Comparison of ENCODE assay signal across 8 cellular contexts in genomic region chr1:214549604-214550338, GRCh38. TPM values are rescaled to one million over a fixed set of nuclear protein-coding genes. Genes with fewer than 3 reads are reported as not detected.
DNase-seq lines count a peak whose midpoint lies in the region; ATAC-seq, FAIRE-seq and TF ChIP-seq lines count a peak whose summit lies in the region.

No MANE protein-coding gene starts in this region.

- H3K4me1 Mint-ChIP-seq in activated naive CD8-positive, alpha-beta T cell (ENCODE audit: low read depth) = peaks cover 3% of the 10 kb centered on the region

- H3K9me3 ChIP-seq in cardiac muscle cell (ENCODE audit: low read depth) = no peaks in the 10 kb centered on the region
- no peaks in the 10 kb centered on the region for H3K9me3 ChIP-seq in keratinocyte (ENCODE audit: control insufficient read depth, low read depth, low read length)

- H3K9ac ChIP-seq in keratinocyte (ENCODE audit: control insufficient read depth, extremely low read depth, insufficient read depth, low read length) = peak overlapping the region; percentile 99

- H3K4me1 ChIP-seq in cardiac muscle cell (ENCODE audit: low read depth) (peaks cover 6% of the 10 kb centered on the region), keratinocyte (ENCODE audit: control insufficient read depth, extremely low read depth, insufficient read depth, low read length) (peaks cover 44% of the 10 kb centered on the region), urinary bladder (ENCODE audit: insufficient read depth) (peaks cover 6% of the 10 kb centered on the region)

- H3K4me3 ChIP-seq in cardiac muscle cell (peak overlapping the region; percentile 70), keratinocyte (ENCODE audit: control insufficient read depth in 2 of 3, extremely low read depth in 1 of 3, insufficient read depth in 2 of 3, low read depth in 1 of 3, low read length in 3 of 3) (peak overlapping the region; percentile 71 to 99 (median 97)), urinary bladder (ENCODE audit: low read depth, low read length) (peak overlapping the region; percentile 61)

- H3K9me1 ChIP-seq in keratinocyte (ENCODE audit: control insufficient read depth, extremely low read depth, insufficient read depth, low read length) = peaks cover 2% of the 10 kb centered on the region

- TF ChIP-seq CTCF in cardiac muscle cell (IDR thresholded peaks at IDR 0.05; ENCODE audit: low read depth, low read length) (peak; percentile 25), keratinocyte (optimal IDR thresholded peaks at IDR 0.05 in 1 of 3, IDR thresholded peaks at IDR 0.05 in 1 of 3, conservative IDR thresholded peaks at IDR 0.05 in 1 of 3; ENCODE audit: extremely low read depth in 1 of 3, insufficient read depth in 2 of 3, low read length in 3 of 3) (peak; percentile 16 to 34 (median 31))

- peak; percentile 51 for FAIRE-seq in keratinocyte (lab: Jason Lieb, UNC)

- no peaks in the 10 kb centered on the region for H3K36me3 ChIP-seq in cardiac muscle cell
- peaks cover 9 to 14% of the 10 kb centered on the region in 2 experiments for H3K36me3 ChIP-seq in keratinocyte (ENCODE audit: control insufficient read depth in 2 of 2, extremely low read depth in 1 of 2, insufficient read depth in 2 of 2, low read length in 2 of 2)
- no peaks in the 10 kb centered on the region for H3K36me3 ChIP-seq in urinary bladder (ENCODE audit: insufficient read depth)

- H4K20me1 ChIP-seq in keratinocyte (ENCODE audit: control insufficient read depth, extremely low read depth, insufficient read depth, low read length) = peaks cover 9% of the 10 kb centered on the region

- intact Hi-C loops in left ventricle myocardium superior (cut with micrococcal nuclease) = no loop called here

- H3K4me2 ChIP-seq in keratinocyte (ENCODE audit: control insufficient read depth, extremely low read depth, insufficient read depth, low read depth, low read length) = peak overlapping the region; percentile 93

- no peaks in the 10 kb centered on the region for H3K9me3 Mint-ChIP-seq in activated naive CD8-positive, alpha-beta T cell (ENCODE audit: low read depth)

- peak overlapping the region; percentile 51 for H3K4me3 Mint-ChIP-seq in activated naive CD8-positive, alpha-beta T cell

- ATAC-seq in left ventricle myocardium superior (no peak), GM18868 (IDR thresholded peaks at IDR 0.05; ENCODE audit: unreplicated experiment) (no peak), HG02885 (IDR thresholded peaks at IDR 0.05; ENCODE audit: poor library complexity, unreplicated experiment) (no peak)

- DNase-seq in cardiac muscle cell (ENCODE audit: low read depth in 1 of 2, low spot score in 1 of 2) (peak in 1 of 2 donors; percentile 41), left ventricle myocardium superior (no peak), keratinocyte (ENCODE audit: low read depth, low spot score) (no peak)
- DNase-seq in stimulated activated CD4-positive, alpha-beta T cell treated with anti-CD3 and anti-CD28 coated beads, Interleukin-2, amount 100 ng/mL, for 48 hours = no peak

- peaks cover 32% of the 10 kb centered on the region for H3K27me3 Mint-ChIP-seq in activated naive CD8-positive, alpha-beta T cell

- H3K79me2 ChIP-seq in keratinocyte (ENCODE audit: control insufficient read depth, insufficient read depth, low read length) = peaks cover 66% of the 10 kb centered on the region

- WGBS in urinary bladder = 54% methylated on average over 10 of the region's 10 CpGs

- dilution Hi-C loops in keratinocyte (cut with MboI; ENCODE audit: extremely low pct_ligation_motif_present, low sequenced_read_pairs) = no loop called here

- peaks cover 14% of the 10 kb centered on the region for H3K27me3 ChIP-seq in cardiac muscle cell
- H3K27me3 ChIP-seq in keratinocyte (ENCODE audit: control insufficient read depth, extremely low read depth, insufficient read depth, low read length) = no peaks in the 10 kb centered on the region

- H3K27ac ChIP-seq in cardiac muscle cell = no peak overlapping the region
- H3K27ac ChIP-seq in keratinocyte (ENCODE audit: control insufficient read depth, insufficient read depth, low read length) = peak overlapping the region; percentile 96
- H3K27ac ChIP-seq in urinary bladder (ENCODE audit: low read depth) = no peak overlapping the region

- H3K36me3 Mint-ChIP-seq in activated naive CD8-positive, alpha-beta T cell = no peaks in the 10 kb centered on the region

- no peak overlapping the region for H3K27ac Mint-ChIP-seq in activated naive CD8-positive, alpha-beta T cell

- no peak overlapping the region for H2AFZ ChIP-seq in keratinocyte (ENCODE audit: control insufficient read depth, low read length)

RNA-seq across cellular contexts. Expression of gene PTPN14, which starts 1.6 kb away (rescaled TPM):
- total RNA-seq in cardiac muscle cell (3.7 and 5.4 TPM in 2 replicates), left ventricle myocardium superior (25.6 TPM), urinary bladder (39.2 TPM)
- polyA plus RNA-seq in cardiac muscle cell (4.2 and 4.6 TPM in 2 replicates), keratinocyte (28.0 to 59.9 TPM (median 29.9 TPM) in 3 replicates), urinary bladder (9.0 TPM)
- 16.1 TPM for polyA plus RNA-seq in keratinocyte (2011; ENCODE audit: low read depth)
- 22.9 and 31.8 TPM in 2 replicates for polyA plus RNA-seq in keratinocyte (2011; cell fraction: cytosol; rRNA removed)
- polyA plus RNA-seq in keratinocyte (2011; cell fraction: nucleus; rRNA removed) = 67.8 and 76.2 TPM in 2 replicates
- 23.6 and 44.7 TPM in 2 replicates for polyA plus RNA-seq in keratinocyte (2012; ENCODE audit: low replicate concordance)
- polyA minus RNA-seq in keratinocyte = 115 to 156 TPM (median 131 TPM) in 3 replicates
- polyA minus RNA-seq in keratinocyte (2011; cell fraction: cytosol; rRNA and poly(A)+ RNA removed) = 92.3 TPM
- 167 and 251 TPM in 2 replicates for polyA minus RNA-seq in keratinocyte (2011; cell fraction: nucleus; rRNA and poly(A)+ RNA removed)

RNA-seq across cellular contexts. Expression of gene CENPF, which starts 53.2 kb away (rescaled TPM):
- total RNA-seq in cardiac muscle cell (7.0 and 79.7 TPM in 2 replicates), left ventricle myocardium superior (0.47 TPM), urinary bladder (46.2 TPM)
- polyA plus RNA-seq in cardiac muscle cell (9.7 and 75.1 TPM in 2 replicates), keratinocyte (1.4 to 14.4 TPM (median 13.7 TPM) in 3 replicates), urinary bladder (0.95 TPM)
- polyA plus RNA-seq in keratinocyte (2011; ENCODE audit: low read depth) = 1.6 TPM
- 2.3 and 3.1 TPM in 2 replicates for polyA plus RNA-seq in keratinocyte (2011; cell fraction: cytosol; rRNA removed)
- polyA plus RNA-seq in keratinocyte (2011; cell fraction: nucleus; rRNA removed) = 6.1 and 8.8 TPM in 2 replicates
- 0.62 and 18.4 TPM in 2 replicates for polyA plus RNA-seq in keratinocyte (2012; ENCODE audit: low replicate concordance)
- polyA minus RNA-seq in keratinocyte = 0.99 to 10.7 TPM (median 1.1 TPM) in 3 replicates
- 1.7 TPM for polyA minus RNA-seq in keratinocyte (2011; cell fraction: cytosol; rRNA and poly(A)+ RNA removed)
- 2.4 and 5.7 TPM in 2 replicates for polyA minus RNA-seq in keratinocyte (2011; cell fraction: nucleus; rRNA and poly(A)+ RNA removed)
